ENCODE assay signal across 23 cellular contexts in the genomic region with DNA sequence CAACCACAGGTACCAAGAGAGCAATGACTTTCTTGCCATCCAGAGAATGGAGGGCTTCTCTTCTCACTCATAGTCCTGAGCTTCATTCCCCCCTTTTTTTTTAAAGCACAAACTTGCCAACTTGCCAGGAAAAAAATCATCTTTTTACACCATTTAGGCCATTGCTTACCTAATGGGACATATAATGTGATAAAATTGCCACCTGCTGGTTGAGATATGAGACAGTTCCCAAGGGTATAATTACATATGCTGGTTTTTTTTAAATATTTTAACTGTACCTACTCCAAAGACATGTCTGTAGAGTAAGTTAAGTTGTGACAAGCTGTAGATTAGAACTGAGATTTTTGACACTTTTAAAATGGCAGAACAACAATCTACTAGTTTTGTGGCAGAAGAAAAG.
"Had no signal": no experiment of that assay in that cellular context is flagged by ENCODE, and none has a peak within 500 bp of the region (broad histone marks: within the 10 kb centered on the region; RNA-seq: fewer than 3 reads in every experiment).

No MANE protein-coding gene starts in this region.

- H3K4me3 Mint-ChIP-seq: activated B cell treated with CpG ODN at 0.5 μM for 24 hours; activated CD8-positive, alpha-beta T cell treated with anti-CD3 and anti-CD28 coated beads for 36 hours; activated T-cell treated with anti-CD3 and anti-CD28 coated beads, Interleukin-2, amount 50 U/mL, for 4 hours; activated T-helper 17 cell treated with anti-CD3 and anti-CD28 coated beads, Interleukin-2, amount 50 U/mL, for 72 hours; nephron had no signal

- H3K4me1 ChIP-seq: left ventricle myocardium inferior had no signal

- H3K27ac ChIP-seq: brain microvascular endothelial cell, coronary artery, dorsolateral prefrontal cortex, left ventricle myocardium inferior, spleen, tibial nerve had no signal

- H3K27me3 ChIP-seq: brain microvascular endothelial cell, dorsolateral prefrontal cortex, spleen, tibial nerve had no signal

- H3K4me1 Mint-ChIP-seq: activated B cell treated with CpG ODN at 0.5 μM for 24 hours; activated T-helper 17 cell treated with anti-CD3 and anti-CD28 coated beads, Interleukin-2, amount 50 U/mL, for 72 hours; nephron had no signal

- H3K36me3 ChIP-seq: brain microvascular endothelial cell, left ventricle myocardium inferior, spleen, tibial nerve had no signal

- FAIRE-seq: astrocyte, frontal cortex had no signal

- H3K9me3 ChIP-seq: left ventricle myocardium inferior, mucosa of descending colon, spleen, tibial nerve had no signal

- DNase-seq: activated B cell treated with CpG ODN at 0.5 μM for 24 hours; activated CD4-positive, alpha-beta T cell treated with anti-CD3 and anti-CD28 coated beads, Interleukin-2, amount 50 U/mL, for 1 hour; activated CD8-positive, alpha-beta T cell treated with anti-CD3 and anti-CD28 coated beads for 36 hours; activated gamma-delta T cell treated with Interleukin-2 at 50 U/mL for 16 hours; activated naive CD4-positive, alpha-beta T cell treated with anti-CD3 and anti-CD28 coated beads, Interleukin-2, amount 50 U/mL, for 16 hours; activated T-cell treated with anti-CD3 and anti-CD28 coated beads, Interleukin-2, amount 50 U/mL, for 4 hours; amniotic stem cell; brain microvascular endothelial cell; dorsolateral prefrontal cortex; effector memory CD4-positive, alpha-beta T cell; islet precursor cell; left ventricle myocardium inferior; mucosa of descending colon; posterior cingulate gyrus; right cardiac atrium; spleen; stimulated activated naive CD4-positive, alpha-beta T cell had no signal

- H3K4me3 ChIP-seq: coronary artery, dorsolateral prefrontal cortex, left ventricle myocardium inferior, mucosa of descending colon, spleen, tibial nerve had no signal

- H3K27ac Mint-ChIP-seq: activated B cell treated with CpG ODN at 0.5 μM for 24 hours; activated CD8-positive, alpha-beta T cell treated with anti-CD3 and anti-CD28 coated beads for 36 hours; activated T-helper 17 cell treated with anti-CD3 and anti-CD28 coated beads, Interleukin-2, amount 50 U/mL, for 72 hours; nephron had no signal

- H3K27me3 Mint-ChIP-seq: activated B cell treated with CpG ODN at 0.5 μM for 24 hours; activated CD8-positive, alpha-beta T cell treated with anti-CD3 and anti-CD28 coated beads for 36 hours; activated T-helper 17 cell treated with anti-CD3 and anti-CD28 coated beads, Interleukin-2, amount 50 U/mL, for 72 hours had no signal

- ATAC-seq: activated CD8-positive, alpha-beta T cell treated with anti-CD3 and anti-CD28 coated beads for 36 hours; activated T-cell treated with anti-CD3 and anti-CD28 coated beads, Interleukin-2, amount 50 U/mL, for 4 hours; activated T-helper 17 cell treated with anti-CD3 and anti-CD28 coated beads, Interleukin-2, amount 50 U/mL, for 72 hours; mucosa of descending colon; right cardiac atrium had no signal
